20 cellular contexts compared by ENCODE assay signal in the genomic region with DNA sequence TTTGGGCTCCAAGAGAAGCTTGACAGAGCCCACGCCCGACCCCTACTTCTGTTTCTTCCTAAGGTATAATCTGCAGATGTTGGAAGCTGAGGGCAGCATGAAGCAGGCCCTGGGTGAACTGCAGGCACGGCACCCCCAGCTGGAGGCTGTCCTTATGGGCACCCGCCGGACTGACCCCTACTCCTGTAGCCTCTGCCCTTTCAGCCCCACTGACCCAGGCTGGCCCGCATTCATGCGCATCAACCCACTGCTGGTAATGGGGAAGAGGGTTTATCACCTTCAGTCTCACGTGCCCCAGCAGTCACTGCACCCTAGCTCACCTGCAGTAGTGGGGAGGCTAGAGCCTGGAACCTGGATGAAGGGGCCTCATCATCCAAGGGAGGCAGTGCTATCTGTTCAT. TPM values are rescaled to one million over a fixed set of nuclear protein-coding genes. Genes with fewer than 3 reads are reported as not detected.
"Had no signal": no experiment of that assay in that cellular context is flagged by ENCODE, and none has a peak within 500 bp of the region (broad histone marks: within the 10 kb centered on the region; RNA-seq: fewer than 3 reads in every experiment).

No MANE protein-coding gene starts in this region.

- H3K27me3 ChIP-seq: gastroesophageal sphincter, heart left ventricle, thyroid gland had no signal

- H3K27me3 Mint-ChIP-seq: activated B cell treated with CpG ODN at 0.5 μM for 24 hours; activated CD4-positive, alpha-beta memory T cell treated with anti-CD3 and anti-CD28 coated beads for 36 hours; activated CD8-positive, alpha-beta memory T cell treated with anti-CD3 and anti-CD28 coated beads, Interleukin-2, amount 10 ng/mL, durations not matched to agents 7 days and 5 days; activated naive CD8-positive, alpha-beta T cell; dendritic cell treated with granulocyte-macrophage colony-stimulating factor and Interleukin-4, amounts not matched to agents 40 ng/mL and 50 ng/mL, for 4 days had no signal

- H3K9me3 Mint-ChIP-seq: activated B cell treated with CpG ODN at 0.5 μM for 24 hours; activated CD4-positive, alpha-beta memory T cell treated with anti-CD3 and anti-CD28 coated beads for 36 hours; dendritic cell treated with granulocyte-macrophage colony-stimulating factor and Interleukin-4, amounts not matched to agents 40 ng/mL and 50 ng/mL, for 4 days; immature natural killer cell; natural killer cell had no signal

- DNase-seq: activated B cell treated with CpG ODN at 0.5 μM for 24 hours; activated CD4-positive, alpha-beta memory T cell treated with anti-CD3 and anti-CD28 coated beads for 36 hours; activated CD4-positive, alpha-beta T cell treated with anti-CD3 and anti-CD28 coated beads for 4 hours; activated CD8-positive, alpha-beta memory T cell treated with anti-CD3 and anti-CD28 coated beads, Interleukin-2, amount 10 ng/mL, durations not matched to agents 7 days and 5 days; amniotic stem cell; effector CD8-positive, alpha-beta T cell; immature natural killer cell; natural killer cell; stimulated activated naive CD4-positive, alpha-beta T cell; thyroid gland had no signal

- ATAC-seq: activated CD8-positive, alpha-beta memory T cell treated with anti-CD3 and anti-CD28 coated beads, Interleukin-2, amount 10 ng/mL, durations not matched to agents 7 days and 5 days; esophagus mucosa; gastroesophageal sphincter; heart left ventricle; natural killer cell had no signal

- H3K27ac ChIP-seq: gastroesophageal sphincter, heart left ventricle, parathyroid adenoma, thyroid gland had no signal

- H3K4me3 Mint-ChIP-seq: activated B cell treated with CpG ODN at 0.5 μM for 24 hours; activated CD4-positive, alpha-beta memory T cell treated with anti-CD3 and anti-CD28 coated beads for 36 hours; activated CD8-positive, alpha-beta memory T cell treated with anti-CD3 and anti-CD28 coated beads, Interleukin-2, amount 10 ng/mL, durations not matched to agents 7 days and 5 days; activated naive CD8-positive, alpha-beta T cell; dendritic cell treated with granulocyte-macrophage colony-stimulating factor and Interleukin-4, amounts not matched to agents 40 ng/mL and 50 ng/mL, for 4 days; immature natural killer cell; natural killer cell had no signal

- H3K4me3 ChIP-seq: gastroesophageal sphincter, heart left ventricle, thyroid gland had no signal

- H3K9me3 ChIP-seq: gastroesophageal sphincter, heart left ventricle, thyroid gland had no signal

- H3K27ac Mint-ChIP-seq: activated B cell treated with CpG ODN at 0.5 μM for 24 hours; activated CD4-positive, alpha-beta memory T cell treated with anti-CD3 and anti-CD28 coated beads for 36 hours; activated CD8-positive, alpha-beta memory T cell treated with anti-CD3 and anti-CD28 coated beads, Interleukin-2, amount 10 ng/mL, durations not matched to agents 7 days and 5 days; activated naive CD8-positive, alpha-beta T cell; dendritic cell treated with granulocyte-macrophage colony-stimulating factor and Interleukin-4, amounts not matched to agents 40 ng/mL and 50 ng/mL, for 4 days; natural killer cell had no signal

- H3K36me3 Mint-ChIP-seq: natural killer cell had no signal

- H3K4me1 ChIP-seq: parathyroid adenoma had no signal

RNA-seq across cellular contexts. Expression of gene LENEP, which starts 3.1 kb away (rescaled TPM):
- total RNA-seq: esophagus mucosa, gastroesophageal sphincter, heart left ventricle, mesenteric fat pad, natural killer cell, subcutaneous adipose tissue, thyroid gland, urinary bladder had no signal
- polyA plus RNA-seq: heart left ventricle, immature natural killer cell, liver, urinary bladder had no signal
